ENCODE assay signal across 12 cellular contexts in the genomic region with DNA sequence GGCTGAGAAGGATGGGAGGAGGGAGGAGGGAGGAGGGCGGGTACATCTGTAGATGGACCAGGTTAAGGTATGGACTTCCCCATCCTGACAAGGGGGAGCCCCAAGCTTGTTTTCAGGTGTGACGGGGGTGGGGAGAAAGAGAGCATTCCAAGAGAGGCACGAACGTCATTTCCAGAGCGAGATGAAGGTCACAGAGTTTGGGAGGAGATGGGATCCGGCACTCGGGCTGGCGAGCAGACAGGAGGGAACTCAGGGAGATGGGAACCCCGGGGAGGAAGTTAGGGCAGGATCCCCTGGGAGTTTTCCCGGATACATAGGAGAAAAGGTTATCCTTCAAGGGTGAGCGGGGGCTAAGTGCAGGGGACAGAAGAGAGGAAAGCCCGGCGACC.
A peak's percentile ranks its signal among the peaks of the same experiment; 100 is the strongest.
DNase-seq lines count a peak whose midpoint lies in the region; ATAC-seq and TF ChIP-seq lines count a peak whose summit lies in the region.
"Had no signal": no experiment of that assay in that cellular context is flagged by ENCODE, and none has a peak within 500 bp of the region (broad histone marks: within the 10 kb centered on the region; RNA-seq: fewer than 3 reads in every experiment).

No MANE protein-coding gene starts in this region.

- WGBS in esophagus muscularis mucosa, result 39% methylated on average over 13 of the region's 13 CpGs
- WGBS in transverse colon (ENCODE audit: low coverage in 1 of 2), 2 donors, result 18 to 28% methylated on average over 11 to 13 of the region's 13 CpGs

- peaks cover 9% of the 10 kb centered on the region for H3K4me1 ChIP-seq in NT2/D1 (ENCODE audit: insufficient read depth, insufficient read length)
- H3K4me1 ChIP-seq in esophagus muscularis mucosa, result peaks cover 52 to 78% (median 68%) of the 10 kb centered on the region in 4 donors
- peaks cover 46% of the 10 kb centered on the region for H3K4me1 ChIP-seq in mucosa of stomach (ENCODE audit: control insufficient read depth, insufficient read depth, low read length)
- peaks cover 26 to 60% (median 47%) of the 10 kb centered on the region in 4 donors for H3K4me1 ChIP-seq in transverse colon

- H3K36me3 ChIP-seq in NT2/D1 (ENCODE audit: insufficient read depth, insufficient read length, low read length) (peaks cover 2% of the 10 kb centered on the region), esophagus muscularis mucosa (no peaks in the 10 kb centered on the region), mucosa of stomach (ENCODE audit: control insufficient read depth, insufficient read depth, low read length) (no peaks in the 10 kb centered on the region), transverse colon (no peaks in the 10 kb centered on the region)

- in situ Hi-C loops in transverse colon (cut with MboI; ENCODE audit: low pct_ligation_motif_present in 1 of 4, low pct_unique_long_range_greater_than_20kb in 1 of 4, low sequenced_read_pairs in 3 of 4), result no loop called here

- H3K4me3 ChIP-seq in NT2/D1 (ENCODE audit: insufficient read length, low read depth) (no peak overlapping the region), esophagus muscularis mucosa (peak overlapping the region; percentile 40 to 49 (median 47)), mucosa of stomach (ENCODE audit: low read length) (no peak overlapping the region), transverse colon (peak overlapping the region in 3 of 4 donors; percentile 4 to 39 (median 17))

- H3K9me3 ChIP-seq in NT2/D1 (ENCODE audit: insufficient read depth, low read length) (no peaks in the 10 kb centered on the region), esophagus muscularis mucosa (no peaks in the 10 kb centered on the region), mucosa of stomach (ENCODE audit: control insufficient read depth, low read length) (no peaks in the 10 kb centered on the region), transverse colon (no peaks in the 10 kb centered on the region)

- H3K27me3 ChIP-seq in NT2/D1 (ENCODE audit: insufficient read depth, insufficient read length), result no peaks in the 10 kb centered on the region
- no peaks in the 10 kb centered on the region for H3K27me3 ChIP-seq in esophagus muscularis mucosa
- H3K27me3 ChIP-seq in mucosa of stomach (ENCODE audit: control insufficient read depth, insufficient read depth, low read length), result no peaks in the 10 kb centered on the region
- H3K27me3 ChIP-seq in transverse colon, result no peaks in the 10 kb centered on the region

- TF ChIP-seq POLR2A in esophagus muscularis mucosa (IDR thresholded peaks at IDR 0.05; ENCODE audit: low read depth) (no peak), transverse colon (IDR thresholded peaks at IDR 0.05) (no peak)

- intact Hi-C loops in esophagus muscularis mucosa (cut with DNase I) (loop anchor here (5.0 kb wide), 1 partner anchor 54 kb away; no protein-coding TSS in a partner anchor), transverse colon (cut with DNase I; ENCODE audit: low total_unique reads) (loop anchor here (10.0 kb wide), 1 partner anchor 121 kb away; a partner anchor contains a TSS)

- TF ChIP-seq CTCF in esophagus muscularis mucosa (IDR thresholded peaks at IDR 0.05) (no peak), transverse colon (IDR thresholded peaks at IDR 0.05) (no peak)

- DNase-seq in NT2/D1 (ENCODE audit: low read depth, low spot score), result no peak
- DNase-seq in esophagus muscularis mucosa (ENCODE audit: extremely low spot score), result no peak
- no peak for DNase-seq in transverse colon
- no peak for DNase-seq in NCI-H2107 treated with DMSO at 0.1 percent for 48 hours (lab: John Stamatoyannopoulos, UW; ENCODE audit: unreplicated experiment)
- DNase-seq in NOMO-1 treated with dmso at 0.1 percent for 144 hours (lab: John Stamatoyannopoulos, UW; ENCODE audit: unreplicated experiment), result no peak
- DNase-seq in activated naive CD4-positive, alpha-beta T cell (lab: John Stamatoyannopoulos, UW), result no peak
- DNase-seq: activated naive CD8-positive, alpha-beta T cell treated with anti-CD3 and anti-CD28 coated beads for 36 hours; NCI-H1092 treated with DMSO at 0.1 percent for 48 hours; PC-3; WERI-Rb-1 had no signal

- H3K27ac ChIP-seq in esophagus muscularis mucosa (replicated peaks in 1 of 4) (peak overlapping the region; percentile 82 to 90 (median 86)), transverse colon (peak overlapping the region; percentile 88 to 90 (median 90))
- H3K27ac ChIP-seq: WERI-Rb-1 had no signal

- ATAC-seq in GM21717 (IDR thresholded peaks at IDR 0.05; ENCODE audit: unreplicated experiment), result no peak

- TF ChIP-seq EP300 in esophagus muscularis mucosa (IDR thresholded peaks at IDR 0.05), result no peak
- TF ChIP-seq EP300 in transverse colon (IDR thresholded peaks at IDR 0.05; ENCODE audit: low read depth), result no peak

- H3K9ac ChIP-seq in NT2/D1 (ENCODE audit: insufficient read length, low read depth), result peak overlapping the region; percentile 68
- peak overlapping the region; percentile 26 for H3K9ac ChIP-seq in mucosa of stomach (ENCODE audit: low read length)

Comparison
In these comparisons a context has a peak if more than half of its experiments do, and no peak if none do; other contexts are left out.
1. H3K4me3 ChIP-seq: peak in esophagus muscularis mucosa (4 of 4) and transverse colon (3 of 4); none in NT2/D1 (single experiment) and mucosa of stomach (single experiment).